13 cellular contexts compared by ENCODE assay signal in genomic region chr2:121562269-121563176, GRCh38. TPM values are rescaled to one million over a fixed set of nuclear protein-coding genes. Genes with fewer than 3 reads are reported as not detected.
DNase-seq lines count a peak whose midpoint lies in the region; ATAC-seq, FAIRE-seq and TF ChIP-seq lines count a peak whose summit lies in the region.
"Had no signal": no experiment of that assay in that cellular context is flagged by ENCODE, and none has a peak within 500 bp of the region (broad histone marks: within the 10 kb centered on the region; RNA-seq: fewer than 3 reads in every experiment).

No MANE protein-coding gene starts in this region.

- H3K4me1 Mint-ChIP-seq in activated T-cell treated with anti-CD3 and anti-CD28 coated beads, Interleukin-2, amount 50 U/mL, for 24 hours (ENCODE audit: low read depth): peaks cover 73% of the 10 kb centered on the region

- in situ Hi-C loops in GM12878 (cut with MboI) (no loop called here), gastrocnemius medialis (cut with MboI; ENCODE audit: low sequenced_read_pairs in 4 of 4) (no loop called here)

- H3K4me1 ChIP-seq in GM12878 (ENCODE audit: control insufficient read depth, insufficient read depth, low read length) (peaks cover 16% of the 10 kb centered on the region), gastrocnemius medialis (peaks cover 86 to 89% of the 10 kb centered on the region in 2 donors)

- SMC1A ChIA-PET in GM12878 (lab: Charles Lee; ENCODE audit: uncharacterized antibody, unreplicated experiment): interaction anchor here (0.6 to 3.7 kb wide), 10 partner anchors 10 to 87 kb away, joined by 3 to 15 read pairs (median 5); no protein-coding TSS in a partner anchor

- H2AFZ ChIP-seq in GM12878 (ENCODE audit: control insufficient read depth, low read depth, low read length): no peak overlapping the region

- peaks cover 10% of the 10 kb centered on the region for H3K9me3 Mint-ChIP-seq in activated T-cell treated with anti-CD3 and anti-CD28 coated beads, Interleukin-2, amount 50 U/mL, for 24 hours

- H3K27me3 ChIP-seq in GM12878 (replicated peaks in 1 of 2; ENCODE audit: control insufficient read depth in 2 of 2, insufficient read depth in 2 of 2, low read length in 1 of 2): no peaks in the 10 kb centered on the region
- H3K27me3 ChIP-seq in gastrocnemius medialis: no peaks in the 10 kb centered on the region

- no peak overlapping the region for H3K4me3 Mint-ChIP-seq in activated T-cell treated with anti-CD3 and anti-CD28 coated beads, Interleukin-2, amount 50 U/mL, for 24 hours
- H3K4me3 Mint-ChIP-seq: H9 had no signal

- peaks cover 2% of the 10 kb centered on the region in 2 experiments; a peak in 2 of 4 replicates for H3K36me3 ChIP-seq in GM12878 (ENCODE audit: control insufficient read depth in 2 of 2, insufficient read depth in 2 of 2, low read length in 1 of 2)
- H3K36me3 ChIP-seq in gastrocnemius medialis: no peaks in the 10 kb centered on the region

- H3K27ac ChIP-seq in GM12878 (ENCODE audit: control insufficient read depth, insufficient read depth) (peak overlapping the region; percentile 45), gastrocnemius medialis (peak overlapping the region; percentile 76 to 91 (median 90))
- H3K27ac ChIP-seq: HL-60 had no signal

- no peaks in the 10 kb centered on the region for H4K20me1 ChIP-seq in GM12878 (ENCODE audit: control insufficient read depth, insufficient read depth)

- peaks cover 50% of the 10 kb centered on the region for H3K79me2 ChIP-seq in GM12878 (ENCODE audit: control insufficient read depth, insufficient read depth, low read length)

- WGBS in GM12878 (ENCODE audit: insufficient coverage, insufficient replicate concordance, low lambda C conversion rate, missing lambda C conversion rate): 80% methylated on average over 4 of the region's 4 CpGs

- no peak for TF ChIP-seq CTCF in GM12878 (IDR thresholded peaks at IDR 0.05 in 2 of 3, conservative IDR thresholded peaks at IDR 0.05 in 1 of 3; ENCODE audit: control insufficient read depth in 2 of 3, extremely low read depth in 1 of 3, insufficient read depth in 1 of 3, low read depth in 3 of 3, low read length in 3 of 3)
- TF ChIP-seq CTCF in gastrocnemius medialis (IDR thresholded peaks at IDR 0.05 in 4 of 5, conservative IDR thresholded peaks at IDR 0.05 in 1 of 5): no peak

- H3K4me3 ChIP-seq in GM12878 (no peak overlapping the region), gastrocnemius medialis (no peak overlapping the region)

- POLR2A ChIA-PET in GM12878 (lab: Charles Lee): interaction anchor here (0.5 to 1.9 kb wide), 4 partner anchors 9 to 32 kb away, joined by 3 to 6 read pairs (median 4); partner anchors contain the start of gene RNU4ATAC

- no peak for TF ChIP-seq EP300 in GM12878 (IDR thresholded peaks at IDR 0.05; ENCODE audit: borderline replicate concordance in 1 of 2, control insufficient read depth in 1 of 2, low read depth in 2 of 2, low read length in 2 of 2)

- no peak for TF ChIP-seq POLR2A in GM12878 (IDR thresholded peaks at IDR 0.05; ENCODE audit: low read depth, low read length)
- TF ChIP-seq POLR2A in gastrocnemius medialis (IDR thresholded peaks at IDR 0.05): no peak

- ATAC-seq in HG02943 (IDR thresholded peaks at IDR 0.05; ENCODE audit: low read depth, unreplicated experiment): peak; percentile 58
- peak; percentile 82 for ATAC-seq in GM12878
- no peak for ATAC-seq in gastrocnemius medialis
- ATAC-seq in GM18519 (IDR thresholded peaks at IDR 0.05; ENCODE audit: low FRiP score, unreplicated experiment): no peak

- intact Hi-C loops in GM12878 (cut with micrococcal nuclease; ENCODE audit: unreplicated experiment) (no loop called here), gastrocnemius medialis (cut with DNase I; ENCODE audit: low total_unique reads) (no loop called here)

- no peak for DNase-seq in activated T-cell treated with anti-CD3 and anti-CD28 coated beads, Interleukin-2, amount 50 U/mL, for 24 hours
- no peak for DNase-seq in activated T-cell treated with anti-CD3 and anti-CD28 coated beads, Interleukin-2, amount 50 U/mL, for 1 hour
- DNase-seq in GM12878 (ENCODE audit: low read depth, low spot score): no peak
- DNase-seq in gastrocnemius medialis: no peak
- DNase-seq in SKM-1 (lab: John Stamatoyannopoulos, UW; ENCODE audit: unreplicated experiment): no peak
- DNase-seq in dedifferentiated amniotic fluid mesenchymal stem cell (ENCODE audit: extremely low spot score): no peak
- DNase-seq: activated CD4-positive, alpha-beta T cell treated with anti-CD3 and anti-CD28 coated beads, Interleukin-2, amount 50 U/mL, for 1 hour; DMS53; H9 had no signal

- peak overlapping the region; percentile 54 for H3K27ac Mint-ChIP-seq in activated T-cell treated with anti-CD3 and anti-CD28 coated beads, Interleukin-2, amount 50 U/mL, for 24 hours

- RAD21 ChIA-PET in GM12878 (lab: Charles Lee; ENCODE audit: unreplicated experiment): interaction anchor here (0.8 to 3.4 kb wide), 6 partner anchors 12 to 86 kb away, joined by 3 to 14 read pairs (median 4); partner anchors contain the start of gene RNU4ATAC

- CTCF ChIA-PET in GM12878 (lab: Yijun Ruan, JAX): interaction anchor here (0.6 to 0.9 kb wide), 5 partner anchors 12 to 193 kb away, joined by 3 to 4 read pairs (median 3); no protein-coding TSS in a partner anchor

- H3K27me3 Mint-ChIP-seq in activated T-cell treated with anti-CD3 and anti-CD28 coated beads, Interleukin-2, amount 50 U/mL, for 24 hours: no peaks in the 10 kb centered on the region

- H3K9me3 ChIP-seq in GM12878 (replicated peaks; ENCODE audit: control insufficient read depth, insufficient read depth, low read length) (peaks cover 5% of the 10 kb centered on the region; the same call in 2 of the 3 replicates), gastrocnemius medialis (no peaks in the 10 kb centered on the region)

- no peak overlapping the region for H3K9ac ChIP-seq in GM12878 (ENCODE audit: control insufficient read depth, insufficient read depth, low read length)

- no peak for FAIRE-seq in GM12878 (lab: Jason Lieb, UNC)

- no TSS peak for BruUV-seq in GM12878 (replicated peaks; lab: Mats Ljungman, UMichigan)

- H3K4me2 ChIP-seq in GM12878 (ENCODE audit: control insufficient read depth, insufficient read depth): peak overlapping the region; percentile 36; the same call in 1 of the 2 replicates

- peaks cover 19% of the 10 kb centered on the region for H3K36me3 Mint-ChIP-seq in activated T-cell treated with anti-CD3 and anti-CD28 coated beads, Interleukin-2, amount 50 U/mL, for 24 hours (ENCODE audit: low read depth)

- TF ChIP-seq RAD21 in GM12878 (IDR thresholded peaks at IDR 0.05; ENCODE audit: insufficient read depth, low read depth, low read length): no peak

TF ChIP-seq in GM12878, 131 proteins besides CTCF, POLR2A, EP300 and RAD21 (continues in another document):
- TF ChIP-seq IKZF2 (IDR thresholded peaks at IDR 0.05) (peak; percentile 36 to 37; a peak in 1 of 4 replicates), IRF4 (IDR thresholded peaks at IDR 0.05; ENCODE audit: low read depth, low read length) (no peak), IKZF1 (conservative IDR thresholded peaks at IDR 0.05) (no peak), CHD2 (IDR thresholded peaks at IDR 0.05; ENCODE audit: borderline replicate concordance, low read depth, low read length) (no peak), CHD4 (IDR thresholded peaks at IDR 0.05) (no peak), RAD51 (IDR thresholded peaks at IDR 0.05) (peak; percentile 82), TAF1 (IDR thresholded peaks at IDR 0.05; ENCODE audit: borderline replicate concordance, low read depth, low read length) (no peak)
- TF ChIP-seq, protein P1, sequence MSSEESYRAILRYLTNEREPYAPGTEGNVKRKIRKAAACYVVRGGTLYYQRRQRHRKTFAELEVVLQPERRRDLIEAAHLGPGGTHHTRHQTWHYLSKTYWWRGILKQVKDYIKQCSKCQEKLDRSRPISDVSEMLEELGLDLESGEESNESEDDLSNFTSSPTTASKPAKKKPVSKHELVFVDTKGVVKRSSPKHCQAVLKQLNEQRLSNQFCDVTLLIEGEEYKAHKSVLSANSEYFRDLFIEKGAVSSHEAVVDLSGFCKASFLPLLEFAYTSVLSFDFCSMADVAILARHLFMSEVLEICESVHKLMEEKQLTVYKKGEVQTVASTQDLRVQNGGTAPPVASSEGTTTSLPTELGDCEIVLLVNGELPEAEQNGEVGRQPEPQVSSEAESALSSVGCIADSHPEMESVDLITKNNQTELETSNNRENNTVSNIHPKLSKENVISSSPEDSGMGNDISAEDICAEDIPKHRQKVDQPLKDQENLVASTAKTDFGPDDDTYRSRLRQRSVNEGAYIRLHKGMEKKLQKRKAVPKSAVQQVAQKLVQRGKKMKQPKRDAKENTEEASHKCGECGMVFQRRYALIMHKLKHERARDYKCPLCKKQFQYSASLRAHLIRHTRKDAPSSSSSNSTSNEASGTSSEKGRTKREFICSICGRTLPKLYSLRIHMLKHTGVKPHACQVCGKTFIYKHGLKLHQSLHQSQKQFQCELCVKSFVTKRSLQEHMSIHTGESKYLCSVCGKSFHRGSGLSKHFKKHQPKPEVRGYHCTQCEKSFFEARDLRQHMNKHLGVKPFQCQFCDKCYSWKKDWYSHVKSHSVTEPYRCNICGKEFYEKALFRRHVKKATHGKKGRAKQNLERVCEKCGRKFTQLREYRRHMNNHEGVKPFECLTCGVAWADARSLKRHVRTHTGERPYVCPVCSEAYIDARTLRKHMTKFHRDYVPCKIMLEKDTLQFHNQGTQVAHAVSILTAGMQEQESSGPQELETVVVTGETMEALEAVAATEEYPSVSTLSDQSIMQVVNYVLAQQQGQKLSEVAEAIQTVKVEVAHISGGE (CRISPR knock-in tag; IDR thresholded peaks at IDR 0.05): no peak

RNA-seq across cellular contexts. Expression of gene RNU4ATAC, which starts 31.8 kb away (rescaled TPM):
- not detected in 2 replicates for total RNA-seq in GM12878 (2013; cell fraction: nucleolus; rRNA removed)
- total RNA-seq in GM12878 (2014; rRNA removed) (not detected in 2 replicates), GM12878 (2014; rRNA removed; fragmentation: Illumina TruSeq; extraction: Trizol) (not detected in 2 replicates), GM12878 (2021) (not detected in 2 replicates), gastrocnemius medialis (not detected)
- polyA plus RNA-seq in GM12878 (2011; ENCODE audit: low read depth): not detected
- polyA plus RNA-seq in GM12878 (2011; rRNA removed) (not detected in 2 replicates), GM12878 (2014; fragmentation: Illumina TruSeq; extraction: Trizol) (not detected in 2 replicates), GM12878 (2014; fragmentation: Nextera tagmentation; extraction: Ambion mirVana) (not detected), GM12878 (2014; rRNA removed) (not detected in 2 replicates), GM12878 (2016; fragmentation: Nextera tagmentation; extraction: Ambion mirVana) (1 to 10 TPM in 1 of 2 experiments, not detected in 1; 6.6 TPM)
- polyA plus RNA-seq in GM12878 (2011; cell fraction: cytosol; rRNA removed): not detected in 2 replicates
- polyA plus RNA-seq in GM12878 (2011; cell fraction: nucleus; rRNA removed): not detected in 2 replicates
- polyA plus RNA-seq in GM12878 (2012): not detected in 2 replicates
- polyA minus RNA-seq in GM12878 (2011; rRNA and poly(A)+ RNA removed): under 0.01 and 5,859 TPM in 2 replicates
- polyA minus RNA-seq in GM12878 (2011; cell fraction: cytosol; rRNA and poly(A)+ RNA removed): 3,416 and 4,512 TPM in 2 replicates
- polyA minus RNA-seq in GM12878 (2011; cell fraction: nucleus; rRNA and poly(A)+ RNA removed): under 0.01 TPM in 2 replicates
- total RNA-seq: A172, H9 had no signal

Comparison
In these comparisons a context has a peak if more than half of its experiments do, and no peak if none do; other contexts are left out.
1. ATAC-seq: peak in HG02943 (single experiment) and GM12878 (single experiment); none in gastrocnemius medialis (0 of 2) and GM18519 (single experiment).